Comparison of ENCODE assay signal across 22 cellular contexts in the genomic region with DNA sequence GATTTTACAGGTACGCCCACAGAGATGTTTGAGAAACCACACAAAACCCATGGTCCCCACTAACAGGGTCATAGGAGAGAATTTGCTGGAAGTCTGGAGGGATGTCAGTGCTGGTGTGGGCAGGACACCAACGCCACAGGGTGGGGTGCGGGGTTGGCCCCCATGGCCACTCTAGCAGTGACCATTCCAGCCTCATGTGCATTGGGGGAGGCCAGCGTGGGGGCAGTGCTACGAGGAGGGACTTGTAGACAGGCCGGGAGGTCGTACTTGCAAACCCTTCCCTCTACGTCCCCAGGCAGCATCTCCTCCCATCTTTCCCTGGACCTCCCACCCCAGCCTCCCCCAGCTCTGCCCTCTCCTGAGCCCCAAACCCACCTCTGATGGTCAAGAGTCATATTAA. TPM values are rescaled to one million over a fixed set of nuclear protein-coding genes. Genes with fewer than 3 reads are reported as not detected.
"Had no signal": no experiment of that assay in that cellular context is flagged by ENCODE, and none has a peak within 500 bp of the region (broad histone marks: within the 10 kb centered on the region; RNA-seq: fewer than 3 reads in every experiment).

No MANE protein-coding gene starts in this region.

- H3K4me3 Mint-ChIP-seq: mesothelial cell of epicardium; nephron progenitor cell; stimulated activated effector memory CD8-positive, alpha-beta T cell treated with anti-CD3 and anti-CD28 coated beads, Interleukin-12 subunit alpha, Interleukin-12 subunit beta, amount 100 ng/mL, for 72 hours had no signal

- H3K27me3 ChIP-seq: thyroid gland had no signal

- H3K36me3 ChIP-seq: neutrophil, suprapubic skin, thyroid gland had no signal

- ATAC-seq: stimulated activated effector memory CD8-positive, alpha-beta T cell treated with anti-CD3 and anti-CD28 coated beads, Interleukin-12 subunit alpha, Interleukin-12 subunit beta, amount 100 ng/mL, for 72 hours; stimulated activated naive CD8-positive, alpha-beta T cell treated with anti-CD3 and anti-CD28 coated beads, Interleukin-15, Interleukin-2, amounts not matched to agents 100 U/mL and 50 U/mL, for 24 hours had no signal

- H3K9me3 ChIP-seq: neutrophil, suprapubic skin, thyroid gland had no signal

- H3K9me3 Mint-ChIP-seq: mesothelial cell of epicardium, nephron progenitor cell, type B pancreatic cell had no signal

- H3K36me3 Mint-ChIP-seq: mesothelial cell of epicardium; stimulated activated effector memory CD8-positive, alpha-beta T cell treated with anti-CD3 and anti-CD28 coated beads, Interleukin-12 subunit alpha, Interleukin-12 subunit beta, amount 100 ng/mL, for 72 hours; type B pancreatic cell had no signal

- H3K4me1 ChIP-seq: thyroid gland had no signal

- H3K27ac Mint-ChIP-seq: mesothelial cell of epicardium; nephron progenitor cell; stimulated activated effector memory CD8-positive, alpha-beta T cell treated with anti-CD3 and anti-CD28 coated beads, Interleukin-12 subunit alpha, Interleukin-12 subunit beta, amount 100 ng/mL, for 72 hours had no signal

- H3K27ac ChIP-seq: dorsolateral prefrontal cortex, neutrophil, suprapubic skin, thyroid gland had no signal

- H3K4me3 ChIP-seq: dorsolateral prefrontal cortex, suprapubic skin, thyroid gland had no signal

- DNase-seq: caudate nucleus; cortex of kidney; dorsolateral prefrontal cortex; effector CD8-positive, alpha-beta T cell; foreskin melanocyte; nephron progenitor cell; small intestine; stimulated activated CD4-positive, alpha-beta T cell treated with anti-CD3 and anti-CD28 coated beads, Interleukin-4, amount 100 ng/mL, for 1 hour; stimulated activated CD8-positive, alpha-beta memory T cell treated with anti-CD3 and anti-CD28 coated beads, Interleukin-4, amount 100 ng/mL, for 48 hours; stimulated activated naive CD8-positive, alpha-beta T cell treated with anti-CD3 and anti-CD28 coated beads, Interleukin-15, Interleukin-2, amounts not matched to agents 100 U/mL and 50 U/mL, for 24 hours; thyroid gland had no signal

RNA-seq across cellular contexts. Expression of a gene that starts 34.0 kb away (rescaled TPM):
- total RNA-seq: glomerular endothelial cell, kidney epithelial cell, lower leg skin, mesothelial cell of epicardium, osteocyte, pulmonary artery endothelial cell, suprapubic skin, thyroid gland had no signal
- polyA plus RNA-seq: esophagus, small intestine had no signal
